ENCODE assay signal across 35 cellular contexts in genomic region chr18:21450503-21450902, GRCh38.
"Had no signal": no experiment of that assay in that cellular context is flagged by ENCODE, and none has a peak within 500 bp of the region (broad histone marks: within the 10 kb centered on the region; RNA-seq: fewer than 3 reads in every experiment).

No MANE protein-coding gene starts in this region.

- H3K36me3 ChIP-seq: ascending aorta, cardiac muscle cell had no signal

- H3K27ac ChIP-seq: ascending aorta, cardiac muscle cell had no signal

- H3K4me1 Mint-ChIP-seq: activated B cell treated with CpG ODN at 0.5 μM for 24 hours; activated CD4-positive, alpha-beta memory T cell treated with anti-CD3 and anti-CD28 coated beads, Interleukin-2, amount 10 ng/mL, durations not matched to agents 7 days and 5 days; activated CD4-positive, alpha-beta T cell treated with anti-CD3 and anti-CD28 coated beads, Interleukin-2, amount 10 ng/mL, durations not matched to agents 7 days and 5 days; activated naive CD4-positive, alpha-beta T cell treated with anti-CD3 and anti-CD28 coated beads, Interleukin-2, amount 10 ng/mL, durations not matched to agents 7 days and 5 days; activated naive CD4-positive, alpha-beta T cell treated with anti-CD3 and anti-CD28 coated beads, Interleukin-2, amount 50 U/mL, for 24 hours; activated naive CD8-positive, alpha-beta T cell treated with anti-CD3 and anti-CD28 coated beads, Interleukin-2, amount 10 ng/mL, durations not matched to agents 7 days and 5 days; activated naive CD8-positive, alpha-beta T cell treated with anti-CD3 and anti-CD28 coated beads, Interleukin-2, amount 50 U/mL, for 24 hours; activated T-helper 17 cell treated with anti-CD3 and anti-CD28 coated beads, Interleukin-2, amount 50 U/mL, for 72 hours; central memory CD8-positive, alpha-beta T cell had no signal

- ATAC-seq: activated CD8-positive, alpha-beta T cell treated with anti-CD3 and anti-CD28 coated beads, Interleukin-2, amount 10 ng/mL, durations not matched to agents 7 days and 5 days; activated naive CD8-positive, alpha-beta T cell treated with anti-CD3 and anti-CD28 coated beads, Interleukin-2, amount 50 U/mL, for 24 hours; activated T-cell treated with anti-CD3 and anti-CD28 coated beads, Interleukin-2, amount 50 U/mL, for 4 hours; activated T-cell treated with anti-CD3 and anti-CD28 coated beads, Interleukin-2, amount 50 U/mL, for 72 hours; activated T-helper 17 cell treated with anti-CD3 and anti-CD28 coated beads, Interleukin-2, amount 50 U/mL, for 72 hours had no signal

- H3K27me3 ChIP-seq: ascending aorta, cardiac muscle cell had no signal

- H3K9me3 ChIP-seq: ascending aorta had no signal

- H3K4me3 Mint-ChIP-seq: activated B cell treated with CpG ODN at 0.5 μM for 24 hours; activated CD4-positive, alpha-beta memory T cell treated with anti-CD3 and anti-CD28 coated beads, Interleukin-2, amount 10 ng/mL, durations not matched to agents 7 days and 5 days; activated CD4-positive, alpha-beta T cell treated with anti-CD3 and anti-CD28 coated beads, Interleukin-2, amount 10 ng/mL, durations not matched to agents 7 days and 5 days; activated CD8-positive, alpha-beta T cell treated with anti-CD3 and anti-CD28 coated beads, Interleukin-2, amount 10 ng/mL, durations not matched to agents 7 days and 5 days; activated naive CD4-positive, alpha-beta T cell treated with anti-CD3 and anti-CD28 coated beads, Interleukin-2, amount 10 ng/mL, durations not matched to agents 7 days and 5 days; activated naive CD4-positive, alpha-beta T cell treated with anti-CD3 and anti-CD28 coated beads, Interleukin-2, amount 50 U/mL, for 24 hours; activated naive CD8-positive, alpha-beta T cell; activated naive CD8-positive, alpha-beta T cell treated with anti-CD3 and anti-CD28 coated beads, Interleukin-2, amount 10 ng/mL, durations not matched to agents 7 days and 5 days; activated naive CD8-positive, alpha-beta T cell treated with anti-CD3 and anti-CD28 coated beads, Interleukin-2, amount 50 U/mL, for 24 hours; activated T-cell treated with anti-CD3 and anti-CD28 coated beads, Interleukin-2, amount 50 U/mL, for 4 hours; activated T-cell treated with anti-CD3 and anti-CD28 coated beads, Interleukin-2, amount 50 U/mL, for 72 hours; activated T-helper 1 cell treated with anti-CD3 and anti-CD28 coated beads, Interleukin-12 subunit alpha, Interleukin-12 subunit beta, Interleukin-2, Interleukin-4 antibody, amounts not matched to agents 30 ng/mL and 10 ng/mL and 1 ng/mL, durations not matched to agents 14 hours and 24 hours and 36 hours; activated T-helper 17 cell treated with anti-CD3 and anti-CD28 coated beads, Interleukin-2, amount 50 U/mL, for 72 hours; central memory CD8-positive, alpha-beta T cell; T-helper 1 cell treated with Interleukin-12 subunit alpha and Interleukin-12 subunit beta and Interleukin-4 antibody, amounts not matched to agents 30 μg/mL and 1 μg/mL, for 36 hours; T-helper 2 cell treated with Interferon-gamma antibody and Interleukin-4, amounts not matched to agents 5 μg/mL and 100 μg/mL, for 36 hours had no signal

- H3K9me3 Mint-ChIP-seq: activated B cell treated with CpG ODN at 0.5 μM for 24 hours; activated CD4-positive, alpha-beta memory T cell treated with anti-CD3 and anti-CD28 coated beads, Interleukin-2, amount 10 ng/mL, durations not matched to agents 7 days and 5 days; activated CD4-positive, alpha-beta T cell treated with anti-CD3 and anti-CD28 coated beads, Interleukin-2, amount 10 ng/mL, durations not matched to agents 7 days and 5 days; activated naive CD4-positive, alpha-beta T cell treated with anti-CD3 and anti-CD28 coated beads, Interleukin-2, amount 10 ng/mL, durations not matched to agents 7 days and 5 days; activated naive CD4-positive, alpha-beta T cell treated with anti-CD3 and anti-CD28 coated beads, Interleukin-2, amount 50 U/mL, for 24 hours; activated naive CD8-positive, alpha-beta T cell treated with anti-CD3 and anti-CD28 coated beads, Interleukin-2, amount 10 ng/mL, durations not matched to agents 7 days and 5 days; activated naive CD8-positive, alpha-beta T cell treated with anti-CD3 and anti-CD28 coated beads, Interleukin-2, amount 50 U/mL, for 24 hours; activated T-cell treated with anti-CD3 and anti-CD28 coated beads, Interleukin-2, amount 50 U/mL, for 4 hours; activated T-cell treated with anti-CD3 and anti-CD28 coated beads, Interleukin-2, amount 50 U/mL, for 72 hours; activated T-helper 1 cell treated with anti-CD3 and anti-CD28 coated beads, Interleukin-12 subunit alpha, Interleukin-12 subunit beta, Interleukin-2, Interleukin-4 antibody, amounts not matched to agents 30 ng/mL and 10 ng/mL and 1 ng/mL, durations not matched to agents 14 hours and 24 hours and 36 hours; activated T-helper 17 cell treated with anti-CD3 and anti-CD28 coated beads, Interleukin-2, amount 50 U/mL, for 72 hours; brain; central memory CD8-positive, alpha-beta T cell; T-helper 1 cell treated with Interleukin-12 subunit alpha and Interleukin-12 subunit beta and Interleukin-4 antibody, amounts not matched to agents 30 μg/mL and 1 μg/mL, for 36 hours; T-helper 2 cell treated with Interferon-gamma antibody and Interleukin-4, amounts not matched to agents 5 μg/mL and 100 μg/mL, for 36 hours had no signal

- DNase-seq: activated B cell treated with CpG ODN at 0.5 μM for 24 hours; activated CD4-positive, alpha-beta memory T cell treated with anti-CD3 and anti-CD28 coated beads, Interleukin-2, amount 10 ng/mL, durations not matched to agents 7 days and 5 days; activated CD4-positive, alpha-beta T cell treated with anti-CD3 and anti-CD28 coated beads for 48 hours; activated CD4-positive, alpha-beta T cell treated with anti-CD3 and anti-CD28 coated beads, Interleukin-2, amount 10 ng/mL, durations not matched to agents 7 days and 5 days; activated CD4-positive, alpha-beta T cell treated with anti-CD3 and anti-CD28 coated beads, Interleukin-2, amount 50 U/mL, for 48 hours; activated CD4-positive, CD25-positive, alpha-beta regulatory T cell treated with anti-CD3 and anti-CD28 coated beads, Interleukin-2, amount 50 U/mL, for 72 hours; activated CD8-positive, alpha-beta memory T cell treated with anti-CD3 and anti-CD28 coated beads, Interleukin-2, amount 50 U/mL, for 4 hours; activated CD8-positive, alpha-beta T cell treated with anti-CD3 and anti-CD28 coated beads, Interleukin-2, amount 10 ng/mL, durations not matched to agents 7 days and 5 days; activated effector memory CD4-positive, alpha-beta T cell treated with anti-CD3 and anti-CD28 coated beads, Interleukin-2, amount 50 U/mL, for 16 hours; activated gamma-delta T cell treated with Interleukin-2 at 50 U/mL for 16 hours; activated naive CD4-positive, alpha-beta T cell; activated naive CD4-positive, alpha-beta T cell treated with anti-CD3 and anti-CD28 coated beads, Interleukin-2, amount 10 ng/mL, durations not matched to agents 7 days and 5 days; activated naive CD8-positive, alpha-beta T cell treated with anti-CD3 and anti-CD28 coated beads, Interleukin-2, amount 10 ng/mL, durations not matched to agents 7 days and 5 days; activated naive CD8-positive, alpha-beta T cell treated with anti-CD3 and anti-CD28 coated beads, Interleukin-2, amount 50 U/mL, for 24 hours; activated T-cell treated with anti-CD3 and anti-CD28 coated beads for 4 hours; activated T-cell treated with anti-CD3 and anti-CD28 coated beads, Interleukin-2, amount 50 U/mL, for 1 hour; activated T-cell treated with anti-CD3 and anti-CD28 coated beads, Interleukin-2, amount 50 U/mL, for 4 hours; activated T-cell treated with anti-CD3 and anti-CD28 coated beads, Interleukin-2, amount 50 U/mL, for 72 hours; amygdala; anterior cingulate cortex; caudate nucleus; cerebellar nuclear complex; T-helper 1 cell; T-helper 2 cell; T-helper 9 cell had no signal

- H3K27ac Mint-ChIP-seq: activated B cell treated with CpG ODN at 0.5 μM for 24 hours; activated CD4-positive, alpha-beta memory T cell treated with anti-CD3 and anti-CD28 coated beads, Interleukin-2, amount 10 ng/mL, durations not matched to agents 7 days and 5 days; activated CD4-positive, alpha-beta T cell treated with anti-CD3 and anti-CD28 coated beads, Interleukin-2, amount 10 ng/mL, durations not matched to agents 7 days and 5 days; activated CD8-positive, alpha-beta T cell treated with anti-CD3 and anti-CD28 coated beads, Interleukin-2, amount 10 ng/mL, durations not matched to agents 7 days and 5 days; activated naive CD4-positive, alpha-beta T cell treated with anti-CD3 and anti-CD28 coated beads, Interleukin-2, amount 10 ng/mL, durations not matched to agents 7 days and 5 days; activated naive CD4-positive, alpha-beta T cell treated with anti-CD3 and anti-CD28 coated beads, Interleukin-2, amount 50 U/mL, for 24 hours; activated naive CD8-positive, alpha-beta T cell; activated naive CD8-positive, alpha-beta T cell treated with anti-CD3 and anti-CD28 coated beads, Interleukin-2, amount 10 ng/mL, durations not matched to agents 7 days and 5 days; activated naive CD8-positive, alpha-beta T cell treated with anti-CD3 and anti-CD28 coated beads, Interleukin-2, amount 50 U/mL, for 24 hours; activated T-cell treated with anti-CD3 and anti-CD28 coated beads, Interleukin-2, amount 50 U/mL, for 72 hours; activated T-helper 1 cell treated with anti-CD3 and anti-CD28 coated beads, Interleukin-12 subunit alpha, Interleukin-12 subunit beta, Interleukin-2, Interleukin-4 antibody, amounts not matched to agents 30 ng/mL and 10 ng/mL and 1 ng/mL, durations not matched to agents 14 hours and 24 hours and 36 hours; activated T-helper 17 cell treated with anti-CD3 and anti-CD28 coated beads, Interleukin-2, amount 50 U/mL, for 72 hours; T-helper 1 cell treated with Interleukin-12 subunit alpha and Interleukin-12 subunit beta and Interleukin-4 antibody, amounts not matched to agents 30 μg/mL and 1 μg/mL, for 36 hours; T-helper 2 cell treated with Interferon-gamma antibody and Interleukin-4, amounts not matched to agents 5 μg/mL and 100 μg/mL, for 36 hours had no signal

- H3K4me3 ChIP-seq: ascending aorta, cardiac muscle cell had no signal

- H3K36me3 Mint-ChIP-seq: activated naive CD4-positive, alpha-beta T cell treated with anti-CD3 and anti-CD28 coated beads, Interleukin-2, amount 10 ng/mL, durations not matched to agents 7 days and 5 days; activated naive CD4-positive, alpha-beta T cell treated with anti-CD3 and anti-CD28 coated beads, Interleukin-2, amount 50 U/mL, for 24 hours; activated naive CD8-positive, alpha-beta T cell; activated naive CD8-positive, alpha-beta T cell treated with anti-CD3 and anti-CD28 coated beads, Interleukin-2, amount 10 ng/mL, durations not matched to agents 7 days and 5 days; brain had no signal

- H3K27me3 Mint-ChIP-seq: activated naive CD8-positive, alpha-beta T cell; brain had no signal
